ENCODE assay signal across 16 cellular contexts in the genomic region with DNA sequence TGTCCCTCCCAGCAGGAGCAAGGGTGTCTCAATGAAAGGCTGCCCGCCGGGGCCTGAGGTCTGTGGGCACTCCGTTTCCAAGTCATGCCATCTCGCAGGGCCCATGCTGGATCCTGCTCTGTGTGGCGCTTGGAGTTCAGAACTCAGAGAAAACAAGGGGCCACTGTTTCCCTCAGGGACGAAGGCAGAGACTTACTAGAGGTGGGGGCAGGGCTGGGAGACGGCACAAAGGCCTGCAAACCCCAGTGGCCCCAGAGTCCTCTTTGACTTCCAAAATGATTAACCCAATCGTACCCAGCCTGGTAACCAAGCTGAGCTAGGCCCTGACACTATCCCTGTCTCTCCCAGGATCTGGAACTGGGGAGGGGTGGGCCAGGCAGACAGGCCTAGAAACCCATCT.
DNase-seq lines count a peak whose midpoint lies in the region; ATAC-seq, FAIRE-seq and TF ChIP-seq lines count a peak whose summit lies in the region.
"Had no signal": no experiment of that assay in that cellular context is flagged by ENCODE, and none has a peak within 500 bp of the region (broad histone marks: within the 10 kb centered on the region; RNA-seq: fewer than 3 reads in every experiment).

No MANE protein-coding gene starts in this region.

- H3K27ac ChIP-seq in BLaER1 treated with 17β-estradiol and CSF1 and Interleukin-3, amounts not matched to agents 10 nM and 100 nM = peak overlapping the region in 2 of 11 experiments; percentile 9 to 11; a peak in 3 of 22 replicates
- H3K27ac ChIP-seq in CD4-positive, alpha-beta memory T cell (ENCODE audit: low read depth, low read length) = no peak overlapping the region

- H4K20me1 ChIP-seq in BLaER1 treated with 17β-estradiol and CSF1 and Interleukin-3, amounts not matched to agents 10 nM and 100 nM = peaks cover 4 to 97% (median 60%) of the 10 kb centered on the region in 11 experiments; a peak in 19 of 22 replicates

- H3K4me1 ChIP-seq in BLaER1 treated with 17β-estradiol and CSF1 and Interleukin-3, amounts not matched to agents 10 nM and 100 nM = peaks cover 18 to 81% (median 73%) of the 10 kb centered on the region in 10 experiments
- no peaks in the 10 kb centered on the region for H3K4me1 ChIP-seq in CD4-positive, alpha-beta memory T cell (ENCODE audit: insufficient read depth, low read length)

- CTCF ChIA-PET in CD4-positive, alpha-beta memory T cell (lab: Charles Lee; ENCODE audit: partially characterized antibody) = interaction anchor here (1.0 kb wide), 1 partner anchor 13 kb away, joined by 3 read pairs; no protein-coding TSS in a partner anchor

- peak overlapping the region in 1 of 11 experiments; percentile 5; a peak in 1 of 22 replicates for H3K9ac ChIP-seq in BLaER1 treated with 17β-estradiol and CSF1 and Interleukin-3, amounts not matched to agents 10 nM and 100 nM

- TF ChIP-seq POLR2A in H54 (IDR thresholded peaks at IDR 0.05; ENCODE audit: low read depth, low read length) = no peak

- ATAC-seq in stimulated activated naive CD8-positive, alpha-beta T cell treated with anti-CD3 and anti-CD28 coated beads, Interleukin-15, amount 100 ng/mL, for 72 hours = no peak

- POLR2A ChIA-PET in CD4-positive, alpha-beta memory T cell (lab: Charles Lee; ENCODE audit: partially characterized antibody) = no interaction called here

- peaks cover 0 to 4% (median 0%) of the 10 kb centered on the region in 11 experiments; a peak in 1 of 22 replicates for H3K9me3 ChIP-seq in BLaER1 treated with 17β-estradiol and CSF1 and Interleukin-3, amounts not matched to agents 10 nM and 100 nM (replicated peaks in 1 of 11)
- H3K9me3 ChIP-seq in CD4-positive, alpha-beta memory T cell (ENCODE audit: control insufficient read depth in 1 of 2, low read length in 2 of 2) = no peaks in the 10 kb centered on the region

- no peak overlapping the region for H3K27ac Mint-ChIP-seq in stimulated activated naive CD8-positive, alpha-beta T cell treated with anti-CD3 and anti-CD28 coated beads, Interleukin-15, amount 100 ng/mL, for 72 hours
- H3K27ac Mint-ChIP-seq in CD4-positive, alpha-beta memory T cell = peak overlapping the region in 1 of 7 donors; percentile 70
- H3K27ac Mint-ChIP-seq: HFFc6; stimulated activated naive CD8-positive, alpha-beta T cell treated with anti-CD3 and anti-CD28 coated beads, Interleukin-15, Interleukin-2, amounts not matched to agents 100 ng/mL and 50 ng/mL, for 24 hours had no signal

- DNase-seq in anterior cingulate cortex (lab: John Stamatoyannopoulos, UW) (peak in 54 of 58 donors; percentile 27 to 94 (median 80)), hypothalamus (lab: John Stamatoyannopoulos, UW) (peak in 45 of 51 donors; percentile 23 to 93 (median 75)), putamen (ENCODE audit: low spot score) (peak; percentile 94), NCI-H2227 (lab: John Stamatoyannopoulos, UW; ENCODE audit: unreplicated experiment) (no peak), H54 (ENCODE audit: insufficient read length, low spot score) (no peak)
- no peak for DNase-seq in stimulated activated naive CD8-positive, alpha-beta T cell treated with anti-CD3 and anti-CD28 coated beads, Interleukin-15, amount 100 ng/mL, for 72 hours
- no peak for DNase-seq in CD4-positive, alpha-beta memory T cell
- DNase-seq: activated CD4-positive, alpha-beta T cell treated with anti-CD3 and anti-CD28 coated beads, Interleukin-2, amount 50 U/mL, for 4 hours; GF-D8; HFFc6; NK-92 treated with Interleukin-12 subunit alpha and Interleukin-12 subunit beta, amount 100 ng/mL, for 24 hours; SIG-M5; T1000 had no signal

- H3K4me2 ChIP-seq in BLaER1 treated with 17β-estradiol and CSF1 and Interleukin-3, amounts not matched to agents 10 nM and 100 nM = peak overlapping the region in 7 of 11 experiments; percentile 22 to 52 (median 38); a peak in 12 of 22 replicates

- H3K36me3 Mint-ChIP-seq in CD4-positive, alpha-beta memory T cell = peaks cover 8 to 14% of the 10 kb centered on the region in 2 donors

- no peaks in the 10 kb centered on the region for H3K27me3 ChIP-seq in BLaER1 treated with 17β-estradiol and CSF1 and Interleukin-3, amounts not matched to agents 10 nM and 100 nM
- no peaks in the 10 kb centered on the region for H3K27me3 ChIP-seq in CD4-positive, alpha-beta memory T cell (ENCODE audit: insufficient read depth, low read length)

- intact Hi-C loops in CD4-positive, alpha-beta memory T cell (cut with micrococcal nuclease) = no loop called here

- peaks cover 68% of the 10 kb centered on the region for H3K4me1 Mint-ChIP-seq in stimulated activated naive CD8-positive, alpha-beta T cell treated with anti-CD3 and anti-CD28 coated beads, Interleukin-15, amount 100 ng/mL, for 72 hours
- peaks cover 8 to 31% (median 10%) of the 10 kb centered on the region in 4 donors for H3K4me1 Mint-ChIP-seq in CD4-positive, alpha-beta memory T cell

- no peaks in the 10 kb centered on the region for H3K27me3 Mint-ChIP-seq in stimulated activated naive CD8-positive, alpha-beta T cell treated with anti-CD3 and anti-CD28 coated beads, Interleukin-15, amount 100 ng/mL, for 72 hours
- H3K27me3 Mint-ChIP-seq in CD4-positive, alpha-beta memory T cell = no peaks in the 10 kb centered on the region
- H3K27me3 Mint-ChIP-seq: stimulated activated naive CD8-positive, alpha-beta T cell treated with anti-CD3 and anti-CD28 coated beads, Interleukin-15, Interleukin-2, amounts not matched to agents 100 ng/mL and 50 ng/mL, for 24 hours had no signal

- H3K4me3 ChIP-seq in BLaER1 treated with 17β-estradiol and CSF1 and Interleukin-3, amounts not matched to agents 10 nM and 100 nM = no peak overlapping the region
- no peak overlapping the region for H3K4me3 ChIP-seq in CD4-positive, alpha-beta memory T cell (ENCODE audit: low read length in 2 of 2)

- peaks cover 0 to 8% of the 10 kb centered on the region in 2 donors for H3K9me3 Mint-ChIP-seq in stimulated activated naive CD8-positive, alpha-beta T cell treated with anti-CD3 and anti-CD28 coated beads, Interleukin-15, amount 100 ng/mL, for 72 hours
- peaks cover 0 to 1% (median 0%) of the 10 kb centered on the region in 8 donors for H3K9me3 Mint-ChIP-seq in CD4-positive, alpha-beta memory T cell
- H3K9me3 Mint-ChIP-seq: HFFc6; nephron; stimulated activated naive CD8-positive, alpha-beta T cell treated with anti-CD3 and anti-CD28 coated beads, Interleukin-15, Interleukin-2, amounts not matched to agents 100 ng/mL and 50 ng/mL, for 24 hours had no signal

- peaks cover 0 to 37% (median 8%) of the 10 kb centered on the region in 11 experiments; a peak in 11 of 22 replicates for H3K36me3 ChIP-seq in BLaER1 treated with 17β-estradiol and CSF1 and Interleukin-3, amounts not matched to agents 10 nM and 100 nM
- peaks cover 4% of the 10 kb centered on the region for H3K36me3 ChIP-seq in CD4-positive, alpha-beta memory T cell (ENCODE audit: insufficient read depth, low read length)

- no peak overlapping the region for H3K4me3 Mint-ChIP-seq in stimulated activated naive CD8-positive, alpha-beta T cell treated with anti-CD3 and anti-CD28 coated beads, Interleukin-15, amount 100 ng/mL, for 72 hours
- H3K4me3 Mint-ChIP-seq in CD4-positive, alpha-beta memory T cell = no peak overlapping the region
- H3K4me3 Mint-ChIP-seq: HFFc6; nephron; stimulated activated naive CD8-positive, alpha-beta T cell treated with anti-CD3 and anti-CD28 coated beads, Interleukin-15, Interleukin-2, amounts not matched to agents 100 ng/mL and 50 ng/mL, for 24 hours had no signal

- FAIRE-seq in H54 (lab: Jason Lieb, UNC) = no peak

Comparison
In these comparisons a context has a peak if more than half of its experiments do, and no peak if none do; other contexts are left out.
1. DNase-seq: peak in anterior cingulate cortex (54 of 58), hypothalamus (45 of 51) and putamen (single experiment); none in stimulated activated naive CD8-positive, alpha-beta T cell treated with anti-CD3 and anti-CD28 coated beads, Interleukin-15, amount 100 ng/mL, for 72 hours (0 of 2), NCI-H2227 (single experiment), CD4-positive, alpha-beta memory T cell (0 of 5) and H54 (single experiment).